In the genomic region with DNA sequence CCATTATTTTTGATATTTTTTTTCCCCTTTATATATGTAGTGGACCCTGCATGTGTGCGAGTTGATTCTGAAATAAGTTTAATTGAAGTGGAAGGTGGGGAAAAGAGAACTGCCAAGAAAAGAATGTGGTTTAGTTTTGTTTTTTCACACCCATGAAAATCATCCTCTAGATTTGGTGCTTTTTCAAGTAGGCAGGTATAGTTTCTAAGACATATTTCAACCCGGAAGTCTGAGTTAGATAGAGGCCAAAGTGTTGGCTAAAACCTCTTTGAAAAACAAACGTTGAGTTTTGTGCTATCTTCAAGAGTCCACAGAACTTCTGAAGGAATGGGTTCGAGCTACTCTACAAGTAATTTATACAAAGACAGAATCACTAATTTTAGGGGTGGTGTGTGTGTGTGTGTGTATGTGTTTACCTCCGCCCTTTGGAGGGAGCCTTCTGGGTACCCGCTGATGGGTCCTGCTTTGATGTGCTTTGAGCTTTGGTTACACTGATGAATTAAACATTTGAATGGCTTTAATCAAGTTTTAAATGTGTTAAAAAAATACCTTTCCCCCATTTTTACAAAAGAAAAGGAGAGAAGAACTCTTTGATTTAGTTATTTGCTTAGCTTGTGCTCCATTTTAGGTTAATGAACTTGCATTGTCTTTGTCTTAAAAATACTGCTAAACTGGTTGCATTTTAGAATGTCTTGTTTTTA, we compare ENCODE assay signal across 8 cellular contexts. TPM values are rescaled to one million over a fixed set of nuclear protein-coding genes. Genes with fewer than 3 reads are reported as not detected.
DNase-seq lines count a peak whose midpoint lies in the region; ATAC-seq, FAIRE-seq and TF ChIP-seq lines count a peak whose summit lies in the region.

No MANE protein-coding gene starts in this region.

- peaks cover 72% of the 10 kb centered on the region for H3K79me2 ChIP-seq in HepG2 (ENCODE audit: insufficient read depth, low read length)

- H3K36me3 ChIP-seq in HepG2 (replicated peaks in 1 of 2; ENCODE audit: control insufficient read depth in 1 of 2, insufficient read depth in 2 of 2, low read length in 2 of 2) = no peaks in the 10 kb centered on the region; a peak in 2 of 5 replicates

- H3K4me3 Mint-ChIP-seq in activated naive CD4-positive, alpha-beta T cell treated with anti-CD3 and anti-CD28 coated beads, Interleukin-2, amount 10 ng/mL, durations not matched to agents 7 days and 5 days = peak overlapping the region; percentile 91
- H3K4me3 Mint-ChIP-seq in activated naive CD8-positive, alpha-beta T cell treated with anti-CD3 and anti-CD28 coated beads, Interleukin-2, amount 10 ng/mL, durations not matched to agents 7 days and 5 days = peak overlapping the region; percentile 96
- peak overlapping the region; percentile 95 for H3K4me3 Mint-ChIP-seq in type B pancreatic cell

- no peaks in the 10 kb centered on the region for H3K9me3 ChIP-seq in HepG2 (ENCODE audit: low read length)

- ATAC-seq in activated naive CD8-positive, alpha-beta T cell treated with anti-CD3 and anti-CD28 coated beads, Interleukin-2, amount 10 ng/mL, durations not matched to agents 7 days and 5 days (ENCODE audit: low read depth) = no peak
- ATAC-seq in HepG2 = no peak

- H3K27me3 ChIP-seq in HepG2 (ENCODE audit: control insufficient read depth in 1 of 2, insufficient read depth in 2 of 2, low read length in 2 of 2) = no peaks in the 10 kb centered on the region; a peak in 1 of 5 replicates

- H3K9ac ChIP-seq in HepG2 (ENCODE audit: insufficient read depth, low read depth, low read length) = peak overlapping the region; percentile 91

- no TSS peak for BruUV-seq in HepG2 (replicated peaks; lab: Mats Ljungman, UMichigan)

- peaks cover 12% of the 10 kb centered on the region for H3K36me3 Mint-ChIP-seq in activated naive CD4-positive, alpha-beta T cell treated with anti-CD3 and anti-CD28 coated beads, Interleukin-2, amount 10 ng/mL, durations not matched to agents 7 days and 5 days
- no peaks in the 10 kb centered on the region for H3K36me3 Mint-ChIP-seq in activated naive CD8-positive, alpha-beta T cell treated with anti-CD3 and anti-CD28 coated beads, Interleukin-2, amount 10 ng/mL, durations not matched to agents 7 days and 5 days
- H3K36me3 Mint-ChIP-seq in type B pancreatic cell = no peaks in the 10 kb centered on the region

- TF ChIP-seq CTCF in HepG2 (CRISPR knock-in tag; IDR thresholded peaks at IDR 0.05) (no peak), type B pancreatic cell (conservative IDR thresholded peaks at IDR 0.05) (no peak)

- H4K20me1 ChIP-seq in HepG2 (ENCODE audit: insufficient read depth, low read length) = peaks cover 57% of the 10 kb centered on the region

- peaks cover 64% of the 10 kb centered on the region for H3K4me1 Mint-ChIP-seq in activated naive CD4-positive, alpha-beta T cell treated with anti-CD3 and anti-CD28 coated beads, Interleukin-2, amount 10 ng/mL, durations not matched to agents 7 days and 5 days
- peaks cover 51% of the 10 kb centered on the region for H3K4me1 Mint-ChIP-seq in activated naive CD8-positive, alpha-beta T cell treated with anti-CD3 and anti-CD28 coated beads, Interleukin-2, amount 10 ng/mL, durations not matched to agents 7 days and 5 days
- peaks cover 47% of the 10 kb centered on the region for H3K4me1 Mint-ChIP-seq in type B pancreatic cell (ENCODE audit: unreplicated experiment)

- no peak for TF ChIP-seq POLR2A in HepG2 (IDR thresholded peaks at IDR 0.05; ENCODE audit: insufficient read depth in 1 of 2, low read depth in 2 of 2, low read length in 2 of 2)

- no peak overlapping the region for H2AFZ ChIP-seq in HepG2 (ENCODE audit: low read length)

- H3K4me3 ChIP-seq in HepG2 (replicated peaks in 1 of 3; ENCODE audit: insufficient read depth in 1 of 3, low read depth in 2 of 3, low read length in 3 of 3) = peak overlapping the region; percentile 91 to 98 (median 97); a peak in 5 of 6 replicates

- CTCF ChIA-PET in activated naive CD4-positive, alpha-beta T cell treated with anti-CD3 and anti-CD28 coated beads, Interleukin-2, amount 10 ng/mL, durations not matched to agents 7 days and 5 days (lab: Charles Lee) = interaction anchor here (1.0 to 1.8 kb wide), 4 partner anchors 10 to 133 kb away, joined by 3 to 7 read pairs (median 4); no protein-coding TSS in a partner anchor
- CTCF ChIA-PET in HepG2 (lab: Yijun Ruan, JAX; ENCODE audit: low intra/inter-chr PET ratio, low total read pairs) = no interaction called here

- POLR2A ChIA-PET in activated naive CD8-positive, alpha-beta T cell treated with anti-CD3 and anti-CD28 coated beads, Interleukin-2, amount 10 ng/mL, durations not matched to agents 7 days and 5 days (lab: Charles Lee) = interaction anchor here (1.0 to 1.5 kb wide), 5 partner anchors 15 to 455 kb away, joined by 3 to 5 read pairs (median 4); no protein-coding TSS in a partner anchor
- POLR2A ChIA-PET in HepG2 (lab: Yijun Ruan, JAX) = interaction anchor here (1.2 to 3.1 kb wide), 3 partner anchors 19 to 50 kb away, joined by 4 to 13 read pairs (median 6); no protein-coding TSS in a partner anchor

- peak overlapping the region; percentile 91 for H3K27ac Mint-ChIP-seq in activated naive CD4-positive, alpha-beta T cell treated with anti-CD3 and anti-CD28 coated beads, Interleukin-2, amount 10 ng/mL, durations not matched to agents 7 days and 5 days
- peak overlapping the region; percentile 93 for H3K27ac Mint-ChIP-seq in activated naive CD8-positive, alpha-beta T cell treated with anti-CD3 and anti-CD28 coated beads, Interleukin-2, amount 10 ng/mL, durations not matched to agents 7 days and 5 days
- H3K27ac Mint-ChIP-seq in type B pancreatic cell = peak overlapping the region; percentile 94

- no peak for TF ChIP-seq EP300 in HepG2 (IDR thresholded peaks at IDR 0.05; ENCODE audit: low read depth in 2 of 2, low read length in 2 of 2)
- TF ChIP-seq EP300 in HepG2 (CRISPR knock-in tag; IDR thresholded peaks at IDR 0.05; ENCODE audit: borderline replicate concordance) = no peak

- H3K4me1 ChIP-seq in HepG2 (ENCODE audit: insufficient read depth, low read length) = peaks cover 67% of the 10 kb centered on the region

- 35% methylated on average over 6 of the region's 6 CpGs for WGBS in HepG2 (ENCODE audit: low lambda C conversion rate)

- intact Hi-C loops in HepG2 (cut with micrococcal nuclease; ENCODE audit: unreplicated experiment) = no loop called here

- H3K27me3 Mint-ChIP-seq in activated naive CD4-positive, alpha-beta T cell treated with anti-CD3 and anti-CD28 coated beads, Interleukin-2, amount 10 ng/mL, durations not matched to agents 7 days and 5 days = peaks cover 9% of the 10 kb centered on the region
- no peaks in the 10 kb centered on the region for H3K27me3 Mint-ChIP-seq in activated naive CD8-positive, alpha-beta T cell treated with anti-CD3 and anti-CD28 coated beads, Interleukin-2, amount 10 ng/mL, durations not matched to agents 7 days and 5 days
- H3K27me3 Mint-ChIP-seq in type B pancreatic cell = no peaks in the 10 kb centered on the region

- TF ChIP-seq RAD21 in HepG2 (CRISPR knock-in tag; IDR thresholded peaks at IDR 0.05) = no peak

- in situ Hi-C loops in HepG2 (cut with HindIII; ENCODE audit: extremely low pct_ligation_motif_present, low pct_unique_long_range_greater_than_20kb) = no loop called here

- no peak for FAIRE-seq in HepG2 (lab: Jason Lieb, UNC)

- peak overlapping the region; percentile 98 for H3K4me2 ChIP-seq in HepG2 (ENCODE audit: low read depth, low read length)

- H3K27ac ChIP-seq in HepG2 (ENCODE audit: extremely low read length, insufficient read depth, low read length) = no peak overlapping the region

- no peaks in the 10 kb centered on the region for H3K9me3 Mint-ChIP-seq in activated naive CD4-positive, alpha-beta T cell treated with anti-CD3 and anti-CD28 coated beads, Interleukin-2, amount 10 ng/mL, durations not matched to agents 7 days and 5 days
- no peaks in the 10 kb centered on the region for H3K9me3 Mint-ChIP-seq in activated naive CD8-positive, alpha-beta T cell treated with anti-CD3 and anti-CD28 coated beads, Interleukin-2, amount 10 ng/mL, durations not matched to agents 7 days and 5 days
- H3K9me3 Mint-ChIP-seq in type B pancreatic cell = no peaks in the 10 kb centered on the region

- no peak for DNase-seq in activated naive CD4-positive, alpha-beta T cell treated with anti-CD3 and anti-CD28 coated beads, Interleukin-2, amount 10 ng/mL, durations not matched to agents 7 days and 5 days
- no peak for DNase-seq in activated naive CD4-positive, alpha-beta T cell treated with Interleukin-2 at 50 U/mL for 16 hours
- no peak for DNase-seq in activated naive CD8-positive, alpha-beta T cell treated with anti-CD3 and anti-CD28 coated beads, Interleukin-2, amount 10 ng/mL, durations not matched to agents 7 days and 5 days
- DNase-seq in HepG2 (ENCODE audit: low spot score) (no peak), type B pancreatic cell (ENCODE audit: extremely low spot score, unreplicated experiment) (no peak), NOMO-1 treated with dmso at 0.1 percent for 144 hours (lab: John Stamatoyannopoulos, UW; ENCODE audit: unreplicated experiment) (no peak)
- DNase-seq in effector CD8-positive, alpha-beta T cell (lab: John Stamatoyannopoulos, UW) = no peak
- DNase-seq in activated CD4-positive, alpha-beta T cell treated with anti-CD3 and anti-CD28 coated beads, Interleukin-2, amount 50 U/mL, for 48 hours = no peak

RNA-seq across cellular contexts. Expression of a gene that starts 2.5 kb away (rescaled TPM):
- total RNA-seq in activated naive CD8-positive, alpha-beta T cell treated with anti-CD3 and anti-CD28 coated beads, Interleukin-2, amount 10 ng/mL, durations not matched to agents 7 days and 5 days = 10 to 100 TPM; 37.0 to 39.1 TPM
- 23.2 and 23.4 TPM in 2 replicates for total RNA-seq in HepG2 (2016; rRNA removed; fragmentation: Illumina TruSeq; extraction: Trizol)
- 62.4 and 75.9 TPM in 2 replicates for total RNA-seq in HepG2 (2016; cell fraction: cytosol; rRNA removed; fragmentation: Illumina TruSeq; extraction: Trizol; ENCODE audit: low read depth)
- 21.2 and 23.3 TPM in 2 replicates for total RNA-seq in HepG2 (2016; cell fraction: insoluble cytoplasmic fraction; rRNA removed; fragmentation: Illumina TruSeq; extraction: Trizol)
- 33.9 and 40.6 TPM in 2 replicates for total RNA-seq in HepG2 (2016; cell fraction: membrane; rRNA removed; fragmentation: Illumina TruSeq; extraction: Trizol)
- 50.2 and 60.1 TPM in 2 replicates for total RNA-seq in HepG2 (2016; cell fraction: nucleus; rRNA removed; fragmentation: Illumina TruSeq; extraction: Trizol)
- 6.1 and 6.2 TPM in 2 replicates for polyA plus RNA-seq in HepG2 (2011; rRNA removed)
- polyA plus RNA-seq in HepG2 (2011; cell fraction: cytosol; rRNA removed) = 3.7 and 4.4 TPM in 2 replicates
- 24.2 and 27.1 TPM in 2 replicates for polyA plus RNA-seq in HepG2 (2011; cell fraction: nucleus; rRNA removed)
- polyA plus RNA-seq in HepG2 (2012) = 19.5 and 19.9 TPM in 2 replicates
- 0.71 and 1.1 TPM in 2 replicates for polyA plus RNA-seq in HepG2 (2016; cell fraction: cytosol; fragmentation: Illumina TruSeq; extraction: Trizol; ENCODE audit: low read depth)
- 12.3 and 15.5 TPM in 2 replicates for polyA plus RNA-seq in HepG2 (2016; cell fraction: insoluble cytoplasmic fraction; fragmentation: Illumina TruSeq; extraction: Trizol; ENCODE audit: low read depth)
- polyA plus RNA-seq in HepG2 (2016; cell fraction: membrane; fragmentation: Illumina TruSeq; extraction: Trizol; ENCODE audit: low read depth) = 1.6 and 2.2 TPM in 2 replicates
- polyA plus RNA-seq in HepG2 (2016; cell fraction: nucleus; fragmentation: Illumina TruSeq; extraction: Trizol; ENCODE audit: insufficient read depth, low read depth) = 45.7 and 47.4 TPM in 2 replicates
- 33.6 and 65.0 TPM in 2 replicates for polyA minus RNA-seq in HepG2 (2011; rRNA and poly(A)+ RNA removed; ENCODE audit: low replicate concordance)
- 27.1 and 37.4 TPM in 2 replicates for polyA minus RNA-seq in HepG2 (2011; cell fraction: cytosol; rRNA and poly(A)+ RNA removed)
- polyA minus RNA-seq in HepG2 (2011; cell fraction: nucleus; rRNA and poly(A)+ RNA removed) = 65.6 and 67.6 TPM in 2 replicates
- total RNA-seq in type B pancreatic cell (ENCODE audit: low replicate concordance) = 43.9 and 67.0 TPM in 2 replicates
